ENCODE assay signal across 8 cellular contexts in genomic region chr14:64464695-64465094, GRCh38. TPM values are rescaled to one million over a fixed set of nuclear protein-coding genes. Genes with fewer than 3 reads are reported as not detected.
A peak's percentile ranks its signal among the peaks of the same experiment; 100 is the strongest.
DNase-seq lines count a peak whose midpoint lies in the region; ATAC-seq, FAIRE-seq and TF ChIP-seq lines count a peak whose summit lies in the region.

No MANE protein-coding gene starts in this region.

- H3K79me1 ChIP-seq in mesenchymal stem cell (replicated peaks; ENCODE audit: low read length, poor library complexity, severe bottlenecking): peaks cover 6% of the 10 kb centered on the region

- in situ Hi-C loops in K562 (cut with MboI): loop anchor here (10.0 kb wide), 1 partner anchor 120 kb away; no protein-coding TSS in a partner anchor

- no peak for TF ChIP-seq RAD21 in K562 (CRISPR knock-in tag; conservative IDR thresholded peaks at IDR 0.05 in 1 of 2, IDR thresholded peaks at IDR 0.05 in 1 of 2)

- no peak overlapping the region for H2BK120ac ChIP-seq in mesenchymal stem cell (ENCODE audit: low read depth, low read length)

- H4K91ac ChIP-seq in mesenchymal stem cell (ENCODE audit: low read length): no peak overlapping the region

- POLR2A ChIA-PET in K562 (lab: Yijun Ruan, JAX): interaction anchor here (1.2 to 2.3 kb wide), 3 partner anchors 9 to 17 kb away, joined by 3 to 9 read pairs (median 3); no protein-coding TSS in a partner anchor

- no peak overlapping the region for H2BK5ac ChIP-seq in mesenchymal stem cell (ENCODE audit: low read depth, low read length, poor library complexity, severe bottlenecking)

- no peaks in the 10 kb centered on the region for H4K20me1 ChIP-seq in MM.1S (ENCODE audit: insufficient read depth, low read length)
- H4K20me1 ChIP-seq in K562 (replicated peaks; ENCODE audit: control insufficient read depth, insufficient read depth, low read length): no peaks in the 10 kb centered on the region; the same call in 1 of the 2 replicates

- H3K27me3 ChIP-seq in MM.1S (replicated peaks; ENCODE audit: insufficient read depth, low read length) (no peaks in the 10 kb centered on the region), K562 (ENCODE audit: control insufficient read depth in 2 of 2, insufficient read depth in 2 of 2, low read length in 2 of 2) (no peaks in the 10 kb centered on the region), mesenchymal stem cell (ENCODE audit: control insufficient read depth in 1 of 2, insufficient read depth in 1 of 2, low read length in 2 of 2) (no peaks in the 10 kb centered on the region)

- no peak overlapping the region for H2BK15ac ChIP-seq in mesenchymal stem cell (ENCODE audit: low read depth, poor library complexity, severe bottlenecking)

- H3K4me1 ChIP-seq in MM.1S (ENCODE audit: low read length): peaks cover 8% of the 10 kb centered on the region; the same call in 1 of the 2 replicates
- H3K4me1 ChIP-seq in K562 (replicated peaks in 1 of 2; ENCODE audit: control insufficient read depth in 2 of 2, insufficient read depth in 2 of 2, low read length in 2 of 2): peaks cover 8 to 9% of the 10 kb centered on the region in 2 experiments; a peak in 4 of 5 replicates
- peaks cover 2% of the 10 kb centered on the region for H3K4me1 ChIP-seq in mesenchymal stem cell (ENCODE audit: control insufficient read depth, insufficient read depth, low read depth, low read length)

- 26% methylated on average over 7 of the region's 7 CpGs for WGBS in K562 (ENCODE audit: insufficient coverage, low coverage, missing lambda C conversion rate)
- 27% methylated on average over 4 of the region's 7 CpGs for WGBS in mesenchymal stem cell

- CTCF ChIA-PET in K562 (lab: Yijun Ruan, JAX; ENCODE audit: low intra/inter-chr PET ratio): no interaction called here

- no peaks in the 10 kb centered on the region for H3K9me1 ChIP-seq in K562 (ENCODE audit: control insufficient read depth, insufficient read depth, low read length)

- H3K4me2 ChIP-seq in MM.1S (ENCODE audit: low read depth, low read length): peak overlapping the region; percentile 85
- H3K4me2 ChIP-seq in K562 (ENCODE audit: insufficient read depth, low read length): peak overlapping the region; percentile 69
- H3K4me2 ChIP-seq in mesenchymal stem cell (ENCODE audit: low read length, poor library complexity, severe bottlenecking): peak overlapping the region; percentile 48

- FAIRE-seq in K562 (lab: Jason Lieb, UNC) (no peak), GM12892 (lab: Jason Lieb, UNC) (no peak)

- no peak for TF ChIP-seq POLR2A in K562 (conservative IDR thresholded peaks at IDR 0.05)
- no peak for TF ChIP-seq POLR2A in GM12892 (IDR thresholded peaks at IDR 0.05; ENCODE audit: low read depth, low read length)

- H3K23ac ChIP-seq in mesenchymal stem cell (ENCODE audit: low read length in 2 of 2): no peak overlapping the region

- peak overlapping the region; percentile 33; the same call in 1 of the 2 replicates for H3K9ac ChIP-seq in MM.1S (ENCODE audit: low read length)
- peak overlapping the region in 1 of 2 experiments; percentile 90; a peak in 2 of 4 replicates for H3K9ac ChIP-seq in K562 (ENCODE audit: insufficient read depth in 1 of 2, low read depth in 2 of 2, low read length in 2 of 2)
- H3K9ac ChIP-seq in mesenchymal stem cell (ENCODE audit: low read length): peak overlapping the region; percentile 55

- H4K8ac ChIP-seq in mesenchymal stem cell (ENCODE audit: low read length): no peak overlapping the region

- H3K18ac ChIP-seq in mesenchymal stem cell (ENCODE audit: low read depth in 1 of 2, low read length in 2 of 2): no peak overlapping the region

- DNase-seq in MM.1S: no peak
- no peak for DNase-seq in K562 (ENCODE audit: extremely low read depth in 1 of 4, low spot score in 3 of 4)
- no peak for DNase-seq in mesenchymal stem cell
- DNase-seq in GM12892 (ENCODE audit: insufficient read length): no peak
- no peak for DNase-seq in NCI-H2029 (lab: John Stamatoyannopoulos, UW)

- H2BK12ac ChIP-seq in mesenchymal stem cell (ENCODE audit: low read length in 2 of 2): no peak overlapping the region

- H2AFZ ChIP-seq in MM.1S (ENCODE audit: low read length) (peak overlapping the region; percentile 65), K562 (ENCODE audit: low read depth, low read length) (peak overlapping the region; percentile 32; the same call in 1 of the 2 replicates), mesenchymal stem cell (ENCODE audit: low read depth, low read length) (no peak overlapping the region)

- no peak overlapping the region for H3K4ac ChIP-seq in mesenchymal stem cell (ENCODE audit: low read depth in 1 of 2, low read length in 2 of 2)

- TF ChIP-seq CTCF in MM.1S (IDR thresholded peaks at IDR 0.05; ENCODE audit: low read length): no peak
- TF ChIP-seq CTCF in K562 (IDR thresholded peaks at IDR 0.05 in 2 of 3, conservative IDR thresholded peaks at IDR 0.05 in 1 of 3; ENCODE audit: insufficient read depth in 2 of 3, low read depth in 1 of 3, low read length in 3 of 3): no peak

- H3K27ac ChIP-seq in MM.1S (ENCODE audit: low read length): peak overlapping the region; percentile 41; the same call in 1 of the 2 replicates
- no peak overlapping the region for H3K27ac ChIP-seq in K562 (ENCODE audit: extremely low read depth, low read depth, low read length)
- H3K27ac ChIP-seq in mesenchymal stem cell (ENCODE audit: low read length, poor library complexity, severe bottlenecking): no peak overlapping the region

- TF ChIP-seq EP300 in K562 (IDR thresholded peaks at IDR 0.05; ENCODE audit: low read length): no peak

- no peaks in the 10 kb centered on the region for H3K9me2 ChIP-seq in MM.1S (replicated peaks; ENCODE audit: insufficient read depth, low read length)

- intact Hi-C loops in K562 (cut with micrococcal nuclease): loop anchor here (5.0 kb wide), 1 partner anchor 43 kb away; no protein-coding TSS in a partner anchor

- H3K4me3 ChIP-seq in MM.1S (ENCODE audit: low read length) (peak overlapping the region; percentile 67), K562 (peak overlapping the region; percentile 57), mesenchymal stem cell (ENCODE audit: insufficient read depth in 1 of 2, low read depth in 1 of 2, low read length in 2 of 2) (peak overlapping the region in 1 of 2 experiments; percentile 82)

- BruUV-seq in K562 (replicated peaks; lab: Mats Ljungman, UMichigan): no TSS peak

- no peak overlapping the region for H2AK5ac ChIP-seq in mesenchymal stem cell (ENCODE audit: low read length, severe bottlenecking)

- H3K9me3 ChIP-seq in MM.1S (replicated peaks; ENCODE audit: insufficient read depth, low read length) (no peaks in the 10 kb centered on the region), K562 (replicated peaks; ENCODE audit: control insufficient read depth, insufficient read depth, low read depth, low read length) (no peaks in the 10 kb centered on the region), mesenchymal stem cell (ENCODE audit: control insufficient read depth, low read length) (no peaks in the 10 kb centered on the region)

- H3K79me2 ChIP-seq in MM.1S (ENCODE audit: low read length) (no peaks in the 10 kb centered on the region), K562 (ENCODE audit: control insufficient read depth, insufficient read depth, low read length) (no peaks in the 10 kb centered on the region)

- H3K14ac ChIP-seq in mesenchymal stem cell (ENCODE audit: low read length in 2 of 2): no peak overlapping the region

- peak; percentile 8 for ATAC-seq in GM19324 (IDR thresholded peaks at IDR 0.05; ENCODE audit: low FRiP score, unreplicated experiment)
- ATAC-seq in K562: no peak
- ATAC-seq in HG02763 (IDR thresholded peaks at IDR 0.05; ENCODE audit: unreplicated experiment): no peak
- ATAC-seq in GM18520 (IDR thresholded peaks at IDR 0.05; ENCODE audit: unreplicated experiment): no peak

- no peaks in the 10 kb centered on the region for H3K36me3 ChIP-seq in MM.1S (replicated peaks; ENCODE audit: insufficient read depth, low read length)
- peaks cover 10% of the 10 kb centered on the region; the same call in 1 of the 3 replicates for H3K36me3 ChIP-seq in K562 (ENCODE audit: control insufficient read depth, insufficient read depth, low read length)
- H3K36me3 ChIP-seq in mesenchymal stem cell (ENCODE audit: control insufficient read depth in 1 of 2, insufficient read depth in 2 of 2, low read depth in 1 of 2, low read length in 2 of 2): peaks cover 5 to 19% of the 10 kb centered on the region in 2 experiments

- peaks cover 14% of the 10 kb centered on the region for H3F3A ChIP-seq in MM.1S (ENCODE audit: insufficient read depth, low read length)

RNA-seq across cellular contexts. Expression of gene AKAP5, which starts 0.6 kb away (rescaled TPM):
- 0.25 and 1.1 TPM in 2 replicates for total RNA-seq in K562 (2011; cell fraction: chromatin; rRNA removed; ENCODE audit: low replicate concordance)
- total RNA-seq in K562 (2011; cell fraction: nucleolus; rRNA removed): 0.13 and 0.17 TPM in 2 replicates
- total RNA-seq in K562 (2011; cell fraction: nucleoplasm; rRNA removed): 0.73 and 1.3 TPM in 2 replicates
- total RNA-seq in K562 (2014; rRNA removed): 0.41 and 0.50 TPM in 2 replicates
- total RNA-seq in K562 (2014; rRNA removed; fragmentation: Illumina TruSeq; extraction: Trizol): 0.61 and 0.76 TPM in 2 replicates
- 0.75 and 0.94 TPM in 2 replicates for total RNA-seq in K562 (2015; rRNA removed; fragmentation: Illumina TruSeq; extraction: Trizol)
- total RNA-seq in K562 (2021): 0.35 and 0.40 TPM in 2 replicates
- polyA plus RNA-seq in K562 (2011; rRNA removed): 0.12 and 0.24 TPM in 2 replicates
- 0.07 TPM in 2 replicates for polyA plus RNA-seq in K562 (2011; cell fraction: cytosol; rRNA removed)
- 0.06 and 0.11 TPM in 2 replicates for polyA plus RNA-seq in K562 (2011; cell fraction: nucleus; rRNA removed)
- polyA plus RNA-seq in K562 (2012): 0.30 and 0.50 TPM in 2 replicates
- 0.32 and 0.34 TPM in 2 replicates for polyA plus RNA-seq in K562 (2014; fragmentation: Illumina TruSeq; extraction: Trizol)
- polyA plus RNA-seq in K562 (2014; fragmentation: Nextera tagmentation; extraction: Ambion mirVana): under 1 TPM; 0.06 to 0.07 TPM
- 0.11 and 0.40 TPM in 2 replicates for polyA plus RNA-seq in K562 (2014; rRNA removed)
- 0.48 and 0.63 TPM in 2 replicates for polyA minus RNA-seq in K562 (2011; rRNA and poly(A)+ RNA removed)
- 0.48 TPM in 1 of 2 replicates, not detected in the other for polyA minus RNA-seq in K562 (2011; cell fraction: cytosol; rRNA and poly(A)+ RNA removed)
- 0.27 and 0.78 TPM in 2 replicates for polyA minus RNA-seq in K562 (2011; cell fraction: nucleus; rRNA and poly(A)+ RNA removed)
- 0.77 TPM for polyA plus RNA-seq in mesenchymal stem cell (2013, experiment 1 of 2)
- 0.88 TPM for polyA plus RNA-seq in mesenchymal stem cell (2013, experiment 2 of 2)
- polyA plus RNA-seq in GM12892 (2012; ENCODE audit: missing spikeins): 3.4 TPM

RNA-seq across cellular contexts. Expression of gene ZBTB25, which starts 38.9 kb away (rescaled TPM):
- 6.4 and 12.4 TPM in 2 replicates for total RNA-seq in K562 (2011; cell fraction: chromatin; rRNA removed; ENCODE audit: low replicate concordance)
- 2.8 and 3.9 TPM in 2 replicates for total RNA-seq in K562 (2011; cell fraction: nucleolus; rRNA removed)
- total RNA-seq in K562 (2011; cell fraction: nucleoplasm; rRNA removed): 6.5 and 8.2 TPM in 2 replicates
- 1.3 TPM in 2 replicates for total RNA-seq in K562 (2014; rRNA removed)
- 2.5 and 3.3 TPM in 2 replicates for total RNA-seq in K562 (2014; rRNA removed; fragmentation: Illumina TruSeq; extraction: Trizol)
- total RNA-seq in K562 (2015; rRNA removed; fragmentation: Illumina TruSeq; extraction: Trizol): 2.6 and 2.8 TPM in 2 replicates
- 2.5 and 2.6 TPM in 2 replicates for total RNA-seq in K562 (2021)
- 3.9 and 5.6 TPM in 2 replicates for polyA plus RNA-seq in K562 (2011; rRNA removed)
- 1.6 and 2.6 TPM in 2 replicates for polyA plus RNA-seq in K562 (2011; cell fraction: cytosol; rRNA removed)
- polyA plus RNA-seq in K562 (2011; cell fraction: nucleus; rRNA removed): 7.0 and 8.0 TPM in 2 replicates
- 1.3 and 2.5 TPM in 2 replicates for polyA plus RNA-seq in K562 (2012)
- 1.7 and 2.3 TPM in 2 replicates for polyA plus RNA-seq in K562 (2014; fragmentation: Illumina TruSeq; extraction: Trizol)
- under 1 TPM; 0.61 to 0.92 TPM for polyA plus RNA-seq in K562 (2014; fragmentation: Nextera tagmentation; extraction: Ambion mirVana)
- polyA plus RNA-seq in K562 (2014; rRNA removed): 0.99 and 2.1 TPM in 2 replicates
- 6.0 and 6.6 TPM in 2 replicates for polyA minus RNA-seq in K562 (2011; rRNA and poly(A)+ RNA removed)
- polyA minus RNA-seq in K562 (2011; cell fraction: cytosol; rRNA and poly(A)+ RNA removed): 2.8 and 3.7 TPM in 2 replicates
- polyA minus RNA-seq in K562 (2011; cell fraction: nucleus; rRNA and poly(A)+ RNA removed): 4.7 and 6.7 TPM in 2 replicates
- 5.2 TPM for polyA plus RNA-seq in mesenchymal stem cell (2013, experiment 1 of 2)
- polyA plus RNA-seq in mesenchymal stem cell (2013, experiment 2 of 2): 5.1 TPM
- 20.4 TPM for polyA plus RNA-seq in GM12892 (2012; ENCODE audit: missing spikeins)

RNA-seq across cellular contexts. Expression of gene ZBTB1, which starts 39.9 kb away (rescaled TPM):
- total RNA-seq in K562 (2011; cell fraction: chromatin; rRNA removed; ENCODE audit: low replicate concordance): 7.3 and 17.6 TPM in 2 replicates
- total RNA-seq in K562 (2011; cell fraction: nucleolus; rRNA removed): 5.0 and 5.1 TPM in 2 replicates
- 7.1 and 7.3 TPM in 2 replicates for total RNA-seq in K562 (2011; cell fraction: nucleoplasm; rRNA removed)
- total RNA-seq in K562 (2014; rRNA removed): 4.9 and 5.3 TPM in 2 replicates
- total RNA-seq in K562 (2014; rRNA removed; fragmentation: Illumina TruSeq; extraction: Trizol): 9.9 and 10.1 TPM in 2 replicates
- 11.6 and 12.2 TPM in 2 replicates for total RNA-seq in K562 (2015; rRNA removed; fragmentation: Illumina TruSeq; extraction: Trizol)
- 8.1 and 9.4 TPM in 2 replicates for total RNA-seq in K562 (2021)
- polyA plus RNA-seq in K562 (2011; rRNA removed): 16.5 and 17.7 TPM in 2 replicates
- polyA plus RNA-seq in K562 (2011; cell fraction: cytosol; rRNA removed): 4.7 and 10.0 TPM in 2 replicates
- 14.6 and 23.1 TPM in 2 replicates for polyA plus RNA-seq in K562 (2011; cell fraction: nucleus; rRNA removed)
- 8.0 and 12.8 TPM in 2 replicates for polyA plus RNA-seq in K562 (2012)
- 7.2 and 8.1 TPM in 2 replicates for polyA plus RNA-seq in K562 (2014; fragmentation: Illumina TruSeq; extraction: Trizol)
- 1 to 10 TPM; 2.3 to 2.7 TPM for polyA plus RNA-seq in K562 (2014; fragmentation: Nextera tagmentation; extraction: Ambion mirVana)
- 9.0 and 10.3 TPM in 2 replicates for polyA plus RNA-seq in K562 (2014; rRNA removed)
- polyA minus RNA-seq in K562 (2011; rRNA and poly(A)+ RNA removed): 10.6 and 13.3 TPM in 2 replicates
- 6.1 and 7.3 TPM in 2 replicates for polyA minus RNA-seq in K562 (2011; cell fraction: cytosol; rRNA and poly(A)+ RNA removed)
- 5.9 and 10.3 TPM in 2 replicates for polyA minus RNA-seq in K562 (2011; cell fraction: nucleus; rRNA and poly(A)+ RNA removed)
- polyA plus RNA-seq in mesenchymal stem cell (2013, experiment 1 of 2): 26.9 TPM
- polyA plus RNA-seq in mesenchymal stem cell (2013, experiment 2 of 2): 27.7 TPM
- polyA plus RNA-seq in GM12892 (2012; ENCODE audit: missing spikeins): 69.6 TPM
